1 cellular context compared by ENCODE assay signal in genomic region chr4:99462875-99463464, GRCh38.
TF ChIP-seq lines count a peak whose summit lies in the region.

No MANE protein-coding gene starts in this region.

TF ChIP-seq in K562, 482 proteins besides CTCF, POLR2A, EP300 and RAD21 (continued from another document):
- TF ChIP-seq DEAF1 (CRISPR knock-in tag; IDR thresholded peaks at IDR 0.05) (peak; percentile 80), ZNF324 (CRISPR knock-in tag; IDR thresholded peaks at IDR 0.05) (no peak), SMC3 (conservative IDR thresholded peaks at IDR 0.05; ENCODE audit: insufficient read depth, low read depth, low read length) (peak; percentile 54), ZNF551 (CRISPR knock-in tag; IDR thresholded peaks at IDR 0.05) (no peak), BRF2 (IDR thresholded peaks at IDR 0.05; ENCODE audit: borderline replicate concordance, insufficient read depth, insufficient read length) (no peak), THAP7 (CRISPR knock-in tag; IDR thresholded peaks at IDR 0.05) (no peak), FOXP4 (CRISPR knock-in tag; IDR thresholded peaks at IDR 0.05; ENCODE audit: borderline replicate concordance) (no peak), TRIM24 (IDR thresholded peaks at IDR 0.05) (no peak), ZNF449 (CRISPR knock-in tag; IDR thresholded peaks at IDR 0.05) (no peak)
